ENCODE assay signal across 1 cellular context in the genomic region with DNA sequence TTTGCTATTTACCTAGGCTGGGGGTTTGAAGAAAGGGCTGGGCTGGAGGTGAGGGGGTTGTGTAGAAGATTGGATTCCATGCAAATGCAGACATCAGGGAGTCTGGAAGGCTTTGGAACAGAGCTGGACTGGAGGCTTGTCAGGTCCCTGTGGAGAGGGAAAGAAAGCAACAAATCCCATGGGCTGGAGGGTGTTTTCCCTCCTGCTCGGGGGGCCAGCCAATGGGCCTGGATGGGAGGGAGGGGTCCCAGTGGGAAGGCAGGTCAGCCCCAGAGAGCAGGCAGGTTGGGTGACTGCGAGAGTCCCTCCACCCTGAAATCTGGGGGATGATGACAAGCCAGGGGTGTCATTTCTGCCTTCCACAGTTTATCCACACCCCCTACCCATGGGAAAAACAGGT.
TF ChIP-seq lines count a peak whose summit lies in the region.

No MANE protein-coding gene starts in this region.

TF ChIP-seq in WTC11, 78 proteins besides CTCF, POLR2A, EP300 and RAD21 (continued from another document):
- TF ChIP-seq, protein P1, sequence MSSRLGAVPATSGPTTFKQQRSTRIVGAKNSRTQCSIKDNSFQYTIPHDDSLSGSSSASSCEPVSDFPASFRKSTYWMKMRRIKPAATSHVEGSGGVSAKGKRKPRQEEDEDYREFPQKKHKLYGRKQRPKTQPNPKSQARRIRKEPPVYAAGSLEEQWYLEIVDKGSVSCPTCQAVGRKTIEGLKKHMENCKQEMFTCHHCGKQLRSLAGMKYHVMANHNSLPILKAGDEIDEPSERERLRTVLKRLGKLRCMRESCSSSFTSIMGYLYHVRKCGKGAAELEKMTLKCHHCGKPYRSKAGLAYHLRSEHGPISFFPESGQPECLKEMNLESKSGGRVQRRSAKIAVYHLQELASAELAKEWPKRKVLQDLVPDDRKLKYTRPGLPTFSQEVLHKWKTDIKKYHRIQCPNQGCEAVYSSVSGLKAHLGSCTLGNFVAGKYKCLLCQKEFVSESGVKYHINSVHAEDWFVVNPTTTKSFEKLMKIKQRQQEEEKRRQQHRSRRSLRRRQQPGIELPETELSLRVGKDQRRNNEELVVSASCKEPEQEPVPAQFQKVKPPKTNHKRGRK (CRISPR knock-in tag; IDR thresholded peaks at IDR 0.05; ENCODE audit: borderline replicate concordance): no peak
- no peak for TF ChIP-seq CREB1 (CRISPR knock-in tag; IDR thresholded peaks at IDR 0.05)
- no peak for TF ChIP-seq SMAD3 (CRISPR knock-in tag; IDR thresholded peaks at IDR 0.05; ENCODE audit: borderline replicate concordance)
- TF ChIP-seq ZNF138 (CRISPR knock-in tag; conservative IDR thresholded peaks at IDR 0.05): no peak
- TF ChIP-seq, protein P2, sequence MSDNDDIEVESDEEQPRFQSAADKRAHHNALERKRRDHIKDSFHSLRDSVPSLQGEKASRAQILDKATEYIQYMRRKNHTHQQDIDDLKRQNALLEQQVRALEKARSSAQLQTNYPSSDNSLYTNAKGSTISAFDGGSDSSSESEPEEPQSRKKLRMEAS (CRISPR knock-in tag; IDR thresholded peaks at IDR 0.05): no peak
